8 cellular contexts compared by ENCODE assay signal in the genomic region with DNA sequence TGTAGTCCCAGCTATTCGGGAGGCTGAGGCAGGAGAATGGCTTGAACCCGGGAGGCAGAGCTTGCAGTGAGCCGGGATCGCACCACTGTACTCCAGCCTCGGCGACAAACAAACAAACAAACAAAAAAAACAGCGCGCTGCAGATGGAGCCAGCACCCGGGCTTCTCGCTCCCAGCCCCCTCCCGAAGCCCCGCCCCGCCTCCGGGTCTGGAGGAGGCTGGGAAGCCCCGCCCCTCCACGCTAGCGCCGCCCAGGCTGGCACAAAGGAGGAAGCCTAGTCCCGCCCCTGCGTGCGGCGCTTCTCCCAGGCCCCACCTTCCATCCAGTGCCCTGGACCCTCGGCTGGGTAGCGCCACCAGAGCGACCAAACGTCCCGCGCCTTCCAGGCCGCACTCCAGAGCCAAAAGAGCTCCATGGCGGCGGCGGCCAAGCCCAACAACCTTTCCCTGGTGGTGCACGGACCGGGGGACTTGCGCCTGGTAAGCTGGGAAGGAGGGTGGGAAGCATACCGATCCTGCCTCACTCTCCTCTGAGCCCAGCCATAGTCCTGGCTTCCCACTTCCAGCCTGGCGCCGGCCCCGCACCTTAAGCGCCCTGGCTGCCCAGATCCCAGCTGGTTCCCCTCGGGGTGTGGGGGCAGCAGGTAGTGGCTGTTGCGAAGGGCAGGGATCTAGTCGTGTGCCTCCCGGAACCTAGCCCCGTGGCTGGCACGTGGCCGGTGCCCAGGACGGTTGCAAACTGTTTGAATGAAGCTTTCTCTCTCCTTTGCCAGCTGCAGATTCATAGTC. TPM values are rescaled to one million over a fixed set of nuclear protein-coding genes. Genes with fewer than 3 reads are reported as not detected.
DNase-seq lines count a peak whose midpoint lies in the region; ATAC-seq and TF ChIP-seq lines count a peak whose summit lies in the region.

Gene SORD (plus strand): TSS at position 325 of the 788 bp plus-strand sequence. CDS start 89 bp downstream, at position 414.

- no peaks in the 10 kb centered on the region for H3K36me3 ChIP-seq in neural cell (ENCODE audit: insufficient read depth, low read length)

- peak within 1 kb of the TSS; percentile 75 for H3K9ac ChIP-seq in neural cell (ENCODE audit: low read length)

- H3K27me3 Mint-ChIP-seq in stimulated activated naive CD8-positive, alpha-beta T cell treated with anti-CD3 and anti-CD28 coated beads, Interleukin-15, amount 100 ng/mL, for 72 hours: peaks cover 24% of the 10 kb centered on the region

- H4K20me1 ChIP-seq in neural cell (ENCODE audit: insufficient read depth): no peaks in the 10 kb centered on the region

- peak within 1 kb of the TSS; percentile 81 for H2AFZ ChIP-seq in neural cell (ENCODE audit: low read depth, low read length)

- peak within 1 kb of the TSS; percentile 30 for H3K27ac ChIP-seq in neural cell (ENCODE audit: low read length)

- TF ChIP-seq POLR2A in Raji (IDR thresholded peaks at IDR 0.05; ENCODE audit: insufficient read depth, low read depth, low read length): peak; percentile 69

- no peaks in the 10 kb centered on the region for H3K9me3 Mint-ChIP-seq in stimulated activated naive CD8-positive, alpha-beta T cell treated with anti-CD3 and anti-CD28 coated beads, Interleukin-15, amount 100 ng/mL, for 72 hours

- TF ChIP-seq CTCF in neural cell (IDR thresholded peaks at IDR 0.05; ENCODE audit: poor library complexity, severe bottlenecking): no peak

- peak; percentile 96 for ATAC-seq in stimulated activated naive CD8-positive, alpha-beta T cell treated with anti-CD3 and anti-CD28 coated beads, Interleukin-15, amount 100 ng/mL, for 72 hours

- no peaks in the 10 kb centered on the region for H3F3A ChIP-seq in neural cell (ENCODE audit: insufficient read depth, low read length, poor library complexity, severe bottlenecking)

- no peaks in the 10 kb centered on the region for H3K79me2 ChIP-seq in neural cell (replicated peaks; ENCODE audit: insufficient read depth, low read length)

- H3K9me3 ChIP-seq in neural cell (ENCODE audit: low read length): no peaks in the 10 kb centered on the region

- H3K9me2 ChIP-seq in neural cell (ENCODE audit: insufficient read depth, low read length): no peaks in the 10 kb centered on the region

- H3K4me3 ChIP-seq in neural cell (ENCODE audit: low read length): peak within 1 kb of the TSS; percentile 74

- H3K27me3 ChIP-seq in neural cell (ENCODE audit: insufficient read depth, low read depth, low read length): no peaks in the 10 kb centered on the region

- peak within 1 kb of the TSS; percentile 57 for H3K4me2 ChIP-seq in neural cell (ENCODE audit: low read length)

- TF ChIP-seq EP300 in neural cell (conservative IDR thresholded peaks at IDR 0.05; ENCODE audit: poor library complexity, severe bottlenecking): no peak

- TF ChIP-seq RAD21 in neural cell (conservative IDR thresholded peaks at IDR 0.05): no peak

- peaks cover 37% of the 10 kb centered on the region for H3K4me1 Mint-ChIP-seq in stimulated activated naive CD8-positive, alpha-beta T cell treated with anti-CD3 and anti-CD28 coated beads, Interleukin-15, amount 100 ng/mL, for 72 hours

- H3K27ac Mint-ChIP-seq in stimulated activated naive CD8-positive, alpha-beta T cell treated with anti-CD3 and anti-CD28 coated beads, Interleukin-15, amount 100 ng/mL, for 72 hours: peak within 1 kb of the TSS; percentile 79 to 84

- DNase-seq in ELF-1 (ENCODE audit: low read depth, low spot score) (peak; percentile 96), H4 (ENCODE audit: low spot score) (peak; percentile 79), LoVo (ENCODE audit: low spot score) (peak; percentile 95), fibroblast of the conjunctiva (ENCODE audit: low read depth) (peak; percentile 66)
- peak; percentile 96 for DNase-seq in activated effector memory CD4-positive, alpha-beta T cell treated with anti-CD3 and anti-CD28 coated beads, Interleukin-2, amount 50 U/mL, for 16 hours
- DNase-seq in stimulated activated naive CD8-positive, alpha-beta T cell treated with anti-CD3 and anti-CD28 coated beads, Interleukin-15, amount 100 ng/mL, for 72 hours: peak; percentile 85 to 86

- H3K4me3 Mint-ChIP-seq in stimulated activated naive CD8-positive, alpha-beta T cell treated with anti-CD3 and anti-CD28 coated beads, Interleukin-15, amount 100 ng/mL, for 72 hours: peak within 1 kb of the TSS; percentile 82 to 92

TF ChIP-seq in neural cell, 6 proteins besides CTCF, POLR2A, EP300 and RAD21:
- TF ChIP-seq REST (IDR thresholded peaks at IDR 0.05; ENCODE audit: borderline replicate concordance) (peak; percentile 64), MXI1 (conservative IDR thresholded peaks at IDR 0.05; ENCODE audit: poor library complexity, severe bottlenecking) (peak; percentile 84), SMC3 (conservative IDR thresholded peaks at IDR 0.05; ENCODE audit: poor library complexity) (peak; percentile 15), POLR2AphosphoS5 (IDR thresholded peaks at IDR 0.05) (peak; percentile 90), EZH2 (IDR thresholded peaks at IDR 0.05; ENCODE audit: borderline replicate concordance, insufficient read depth, low read length, poor library complexity, severe bottlenecking) (no peak), TAF1 (IDR thresholded peaks at IDR 0.05; ENCODE audit: low read depth) (peak; percentile 43)

RNA-seq across cellular contexts. Expression of gene SORD, which starts in this region (rescaled TPM):
- 38.8 and 41.2 TPM in 2 replicates for total RNA-seq in H4 (2014; rRNA removed; shearing (Covaris generic))
- 16.5 and 17.7 TPM in 2 replicates for polyA plus RNA-seq in neural cell
- polyA minus RNA-seq in neural cell: 15.2 and 15.6 TPM in 2 replicates

Comparison
In these comparisons a context has a peak if more than half of its experiments do, and no peak if none do; other contexts are left out.
1. Peak in every context shown above with its lines: DNase-seq, ATAC-seq, H3K4me3 ChIP-seq and H3K27ac ChIP-seq.